Comparison of ENCODE assay signal across 9 cellular contexts in genomic region chr10:69439350-69439739, GRCh38. TPM values are rescaled to one million over a fixed set of nuclear protein-coding genes. Genes with fewer than 3 reads are reported as not detected.
A peak's percentile ranks its signal among the peaks of the same experiment; 100 is the strongest.
DNase-seq lines count a peak whose midpoint lies in the region; ATAC-seq and TF ChIP-seq lines count a peak whose summit lies in the region.
"Had no signal": no experiment of that assay in that cellular context is flagged by ENCODE, and none has a peak within 500 bp of the region (broad histone marks: within the 10 kb centered on the region; RNA-seq: fewer than 3 reads in every experiment).

No MANE protein-coding gene starts in this region.

- no peaks in the 10 kb centered on the region for H3K36me3 Mint-ChIP-seq in immature natural killer cell
- H3K36me3 Mint-ChIP-seq: neural progenitor cell had no signal

- no peak overlapping the region for H3K27ac Mint-ChIP-seq in immature natural killer cell
- H3K27ac Mint-ChIP-seq: neural progenitor cell had no signal

- TF ChIP-seq CTCF in omental fat pad (IDR thresholded peaks at IDR 0.05): no peak

- DNase-seq in DMS 273 (lab: John Stamatoyannopoulos, UW; ENCODE audit: unreplicated experiment) (peak; percentile 95), NCI-H226 (peak; percentile 96), omental fat pad (ENCODE audit: low spot score) (no peak), HPDE6-E6E7 (ENCODE audit: extremely low spot score) (no peak), immature natural killer cell (no peak), NAMALWA (ENCODE audit: low spot score) (no peak)

- H3K27me3 Mint-ChIP-seq in immature natural killer cell (ENCODE audit: low read depth in 3 of 3): peaks cover 0 to 23% (median 2%) of the 10 kb centered on the region in 3 donors

- ATAC-seq in esophagus mucosa (peak; percentile 81), omental fat pad (ENCODE audit: low FRiP score) (peak; percentile 65), GM18873 (IDR thresholded peaks at IDR 0.05; ENCODE audit: low FRiP score, unreplicated experiment) (no peak)

- H3K4me1 Mint-ChIP-seq in immature natural killer cell: no peaks in the 10 kb centered on the region

- no peaks in the 10 kb centered on the region for H3K9me3 Mint-ChIP-seq in immature natural killer cell
- H3K9me3 Mint-ChIP-seq: neural progenitor cell had no signal

- no peak overlapping the region for H3K4me3 Mint-ChIP-seq in immature natural killer cell
- H3K4me3 Mint-ChIP-seq: neural progenitor cell had no signal

RNA-seq across cellular contexts. Expression of gene TSPAN15, which starts 11.9 kb away (rescaled TPM):
- total RNA-seq in esophagus mucosa (3.4 TPM), omental fat pad (100 to 1,000 TPM in 1 of 4 donors, 10 to 100 TPM in 3; 45.6 to 141 (median 72.5) TPM)
- 1 to 10 TPM in 1 of 3 donors, under 1 TPM in 1, not detected in 1; 0.39 to 2.4 TPM for polyA plus RNA-seq in immature natural killer cell

RNA-seq across cellular contexts. Expression of gene TACR2, which starts 22.6 kb away (rescaled TPM):
- total RNA-seq in esophagus mucosa (1.2 TPM), omental fat pad (under 1 TPM in 3 of 4 donors, not detected in 1; 0.44 to 0.96 (median 0.74) TPM)
- under 1 TPM; 0.22 to 0.96 (median 0.26) TPM for polyA plus RNA-seq in immature natural killer cell

Comparison
In these comparisons a context has a peak if more than half of its experiments do, and no peak if none do; other contexts are left out.
1. DNase-seq: peak in DMS 273 (single experiment) and NCI-H226 (single experiment); none in omental fat pad (single experiment), HPDE6-E6E7 (single experiment), immature natural killer cell (0 of 3) and NAMALWA (single experiment).
2. RNA of gene TSPAN15, which starts 11.9 kb away (total RNA-seq): 45.6 to 141 TPM in omental fat pad; 3.4 TPM in esophagus mucosa (single experiment); every median in the first group is over 10 times any median in the second.